ENCODE assay signal across 1 cellular context in genomic region chr11:73760680-73761402, GRCh38.
A peak's percentile ranks its signal among the peaks of the same experiment; 100 is the strongest.
TF ChIP-seq lines count a peak whose summit lies in the region.

Gene RAB6A (minus strand): TSS chr11:73761074. CDS start chr11:73760635, 439 bp downstream.

TF ChIP-seq in HepG2, 621 proteins besides CTCF, POLR2A, EP300 and RAD21 (continued from another document):
- TF ChIP-seq ZNF414 (CRISPR knock-in tag; IDR thresholded peaks at IDR 0.05) (peak; percentile 76; the same call in 1 of the 2 replicates), ZBTB43 (CRISPR knock-in tag; conservative IDR thresholded peaks at IDR 0.05) (peak; percentile 44; the same call in 1 of the 2 replicates), GPBP1L1 (CRISPR knock-in tag; IDR thresholded peaks at IDR 0.05) (no peak), ZNF367 (CRISPR knock-in tag; IDR thresholded peaks at IDR 0.05; ENCODE audit: borderline replicate concordance) (no peak), ZNF563 (CRISPR knock-in tag; IDR thresholded peaks at IDR 0.05) (0 out of 2 replicates have a peak, but pooled peaks have one; percentile 50), ZNF788 (CRISPR knock-in tag; IDR thresholded peaks at IDR 0.05; ENCODE audit: borderline replicate concordance) (peak; percentile 16; the same call in 1 of the 2 replicates), MAZ (IDR thresholded peaks at IDR 0.05; ENCODE audit: borderline replicate concordance, low read depth, low read length) (peak; percentile 62; the same call in 1 of the 2 replicates), MAZ (CRISPR knock-in tag; IDR thresholded peaks at IDR 0.05; ENCODE audit: low read depth) (peak; percentile 89), STAG1 (CRISPR knock-in tag; IDR thresholded peaks at IDR 0.05) (no peak), ZNF205 (CRISPR knock-in tag; IDR thresholded peaks at IDR 0.05) (no peak), TMF1 (CRISPR knock-in tag; IDR thresholded peaks at IDR 0.05; ENCODE audit: low read depth) (no peak), BRF2 (CRISPR knock-in tag; IDR thresholded peaks at IDR 0.05) (no peak), HOXA7 (CRISPR knock-in tag; IDR thresholded peaks at IDR 0.05) (no peak), TIGD3 (CRISPR knock-in tag; IDR thresholded peaks at IDR 0.05; ENCODE audit: borderline replicate concordance) (no peak), ELF3 (CRISPR knock-in tag; IDR thresholded peaks at IDR 0.05) (peak; percentile 84), PHF21A (CRISPR knock-in tag; IDR thresholded peaks at IDR 0.05) (peak; percentile 73), KDM4B (CRISPR knock-in tag; IDR thresholded peaks at IDR 0.05) (no peak), ATM (IDR thresholded peaks at IDR 0.05; ENCODE audit: borderline replicate concordance) (no peak), ARID2 (CRISPR knock-in tag; IDR thresholded peaks at IDR 0.05; ENCODE audit: borderline replicate concordance) (peak; percentile 71; the same call in 1 of the 2 replicates), ZNF629 (CRISPR knock-in tag; conservative IDR thresholded peaks at IDR 0.05) (no peak), HMGXB3 (CRISPR knock-in tag; IDR thresholded peaks at IDR 0.05; ENCODE audit: borderline replicate concordance) (0 out of 2 replicates have a peak, but pooled peaks have one; percentile 41), JDP2 (CRISPR knock-in tag; IDR thresholded peaks at IDR 0.05; ENCODE audit: borderline replicate concordance) (no peak; the same call in 1 of the 2 replicates), DRAP1 (CRISPR knock-in tag; IDR thresholded peaks at IDR 0.05) (peak; percentile 84), YEATS4 (CRISPR knock-in tag; IDR thresholded peaks at IDR 0.05; ENCODE audit: borderline replicate concordance) (peak; percentile 80; the same call in 1 of the 2 replicates), ZSCAN29 (CRISPR knock-in tag; conservative IDR thresholded peaks at IDR 0.05) (no peak), SAFB2 (CRISPR knock-in tag; IDR thresholded peaks at IDR 0.05; ENCODE audit: borderline replicate concordance, low read depth) (no peak; the same call in 1 of the 2 replicates), FOXC1 (CRISPR knock-in tag; IDR thresholded peaks at IDR 0.05; ENCODE audit: borderline replicate concordance) (0 out of 2 replicates have a peak, but pooled peaks have one; percentile 31), ZNF615 (CRISPR knock-in tag; IDR thresholded peaks at IDR 0.05; ENCODE audit: borderline replicate concordance) (no peak), ETV5 (CRISPR knock-in tag; IDR thresholded peaks at IDR 0.05; ENCODE audit: borderline replicate concordance) (no peak; the same call in 1 of the 2 replicates), ZNF562 (CRISPR knock-in tag; IDR thresholded peaks at IDR 0.05; ENCODE audit: borderline replicate concordance) (no peak), REL (CRISPR knock-in tag; conservative IDR thresholded peaks at IDR 0.05) (0 out of 2 replicates have a peak, but pooled peaks have one; percentile 41), TP53 (CRISPR knock-in tag; conservative IDR thresholded peaks at IDR 0.05) (no peak), MED13 (CRISPR knock-in tag; IDR thresholded peaks at IDR 0.05) (no peak; the same call in 1 of the 2 replicates), YY1 (IDR thresholded peaks at IDR 0.05; ENCODE audit: insufficient read depth, insufficient replicate concordance, low read depth, low read length) (no peak), KLF15 (CRISPR knock-in tag; IDR thresholded peaks at IDR 0.05; ENCODE audit: borderline replicate concordance) (no peak)
TF ChIP-seq in HepG2: peak in this region for 185.
